In the genomic region with DNA sequence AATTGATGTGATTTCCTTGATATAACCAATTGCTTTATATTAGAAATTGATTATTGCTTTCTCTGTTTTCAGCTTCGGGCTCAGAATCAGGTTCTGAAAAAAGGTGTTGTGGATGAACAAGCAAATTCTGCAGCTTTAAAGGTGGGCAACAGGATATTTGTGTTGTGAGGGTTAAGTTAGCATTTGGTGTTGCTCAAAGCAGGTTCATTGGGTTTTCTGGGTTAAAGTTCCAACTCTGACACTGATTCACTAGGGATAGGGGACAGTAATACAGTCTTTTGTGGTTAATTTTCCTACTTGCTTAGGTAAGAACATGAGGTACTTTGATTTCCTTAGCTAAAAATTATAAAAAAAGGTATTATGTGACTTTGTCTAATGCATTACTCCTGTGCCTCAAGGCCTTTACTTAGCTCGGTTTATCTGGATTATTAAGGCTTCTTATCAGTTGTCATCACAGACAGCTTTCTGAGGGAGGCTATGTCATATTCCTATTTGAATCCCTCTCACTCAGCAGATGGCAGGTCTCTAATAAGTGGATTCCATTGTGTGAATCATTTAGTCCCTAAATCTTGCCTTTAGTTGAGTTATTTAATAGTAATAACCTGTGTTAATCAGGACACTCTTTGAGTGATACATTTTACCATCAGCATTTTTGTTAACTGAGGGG, we compare ENCODE assay signal across 1 cellular context.
TF ChIP-seq lines count a peak whose summit lies in the region.

No MANE protein-coding gene starts in this region.

TF ChIP-seq in K562, 482 proteins besides CTCF, POLR2A, EP300 and RAD21 (continued from another document):
- TF ChIP-seq, protein P1, sequence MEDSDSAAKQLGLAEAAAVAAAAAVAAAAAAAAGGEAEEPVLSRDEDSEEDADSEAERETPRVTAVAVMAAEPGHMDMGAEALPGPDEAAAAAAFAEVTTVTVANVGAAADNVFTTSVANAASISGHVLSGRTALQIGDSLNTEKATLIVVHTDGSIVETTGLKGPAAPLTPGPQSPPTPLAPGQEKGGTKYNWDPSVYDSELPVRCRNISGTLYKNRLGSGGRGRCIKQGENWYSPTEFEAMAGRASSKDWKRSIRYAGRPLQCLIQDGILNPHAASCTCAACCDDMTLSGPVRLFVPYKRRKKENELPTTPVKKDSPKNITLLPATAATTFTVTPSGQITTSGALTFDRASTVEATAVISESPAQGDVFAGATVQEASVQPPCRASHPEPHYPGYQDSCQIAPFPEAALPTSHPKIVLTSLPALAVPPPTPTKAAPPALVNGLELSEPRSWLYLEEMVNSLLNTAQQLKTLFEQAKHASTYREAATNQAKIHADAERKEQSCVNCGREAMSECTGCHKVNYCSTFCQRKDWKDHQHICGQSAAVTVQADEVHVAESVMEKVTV (CRISPR knock-in tag; IDR thresholded peaks at IDR 0.05), result no peak
- no peak for TF ChIP-seq FOXP1 (CRISPR knock-in tag; IDR thresholded peaks at IDR 0.05)
- no peak for TF ChIP-seq EZH2 (IDR thresholded peaks at IDR 0.05; ENCODE audit: borderline replicate concordance, low read depth, low read length)
- TF ChIP-seq DACH1 (IDR thresholded peaks at IDR 0.05; ENCODE audit: partially characterized antibody), result peak; percentile 43
